Comparison of ENCODE assay signal across 8 cellular contexts in the genomic region with DNA sequence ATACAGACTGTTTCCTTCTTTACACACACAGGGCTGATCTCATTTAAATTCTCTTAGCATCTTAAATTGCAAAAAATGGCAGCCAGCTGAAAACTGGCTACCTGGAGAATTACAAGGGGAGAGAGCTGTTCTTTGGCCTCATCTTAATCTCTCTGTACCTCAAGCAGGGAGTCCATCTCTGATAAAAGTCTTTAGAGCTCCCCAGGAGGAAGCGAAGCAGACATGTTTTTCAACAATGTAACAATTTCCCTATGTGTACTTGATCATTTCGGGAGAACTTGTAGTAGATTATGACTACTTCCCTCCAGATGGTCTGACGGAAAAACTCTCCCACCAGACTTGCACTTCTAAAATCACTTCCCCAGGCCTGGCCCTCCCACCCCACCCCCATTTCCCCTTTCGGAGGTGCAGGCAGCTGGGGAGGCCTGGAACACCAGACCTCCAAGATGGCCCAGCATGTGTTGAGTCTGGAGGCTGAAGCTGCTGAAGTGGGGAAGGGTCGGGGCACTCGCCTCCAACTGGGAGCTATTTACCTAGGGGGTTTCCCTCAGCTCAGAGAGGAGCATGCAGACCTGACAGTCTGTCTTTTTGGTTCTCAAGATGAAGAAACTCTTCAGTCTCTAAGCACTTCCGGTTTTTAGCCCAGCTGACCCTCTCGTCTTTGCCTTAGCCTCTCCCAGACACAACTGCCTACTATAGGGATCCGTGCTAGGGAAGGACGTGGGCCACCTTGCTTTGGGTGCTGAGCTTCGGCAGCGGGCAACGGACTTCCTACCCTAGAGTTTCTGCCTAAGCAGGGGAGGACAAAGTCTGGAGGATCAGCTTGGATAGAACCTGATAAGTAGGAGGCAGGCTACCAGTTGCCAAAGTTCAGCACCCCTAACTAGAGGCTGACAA.
DNase-seq lines count a peak whose midpoint lies in the region; ATAC-seq, FAIRE-seq and TF ChIP-seq lines count a peak whose summit lies in the region.

No MANE protein-coding gene starts in this region.

- no TSS peak for BruUV-seq in endothelial cell of umbilical vein (replicated peaks; lab: Mats Ljungman, UMichigan)

- no peak overlapping the region for H3K4me3 ChIP-seq in endothelial cell of umbilical vein (replicated peaks in 1 of 3; ENCODE audit: insufficient read depth in 1 of 3, low read depth in 1 of 3, low read length in 3 of 3)
- H3K4me3 ChIP-seq in skeletal muscle satellite cell (ENCODE audit: low read length): no peak overlapping the region

- POLR2A ChIA-PET in endothelial cell of umbilical vein (lab: Charles Lee): no interaction called here

- intact Hi-C loops in endothelial cell of umbilical vein (cut with micrococcal nuclease): loop anchor here (1.0 to 10.0 kb wide), 4 partner anchors 51 to 798 kb away; no protein-coding TSS in a partner anchor

- no peak for FAIRE-seq in endothelial cell of umbilical vein (lab: Jason Lieb, UNC)

- peak overlapping the region; percentile 98 for H3K27ac ChIP-seq in endothelial cell of umbilical vein (ENCODE audit: insufficient read depth, low read depth, low read length)

- peak; percentile 36 for DNase-seq in GM13976 (ENCODE audit: low spot score)
- peak; percentile 19 for DNase-seq in RPMI8226
- DNase-seq in endothelial cell of umbilical vein (ENCODE audit: low read depth, low spot score): no peak
- DNase-seq in omental fat pad (ENCODE audit: low spot score): no peak
- no peak for DNase-seq in DMS153 treated with DMSO at 0.1 percent for 48 hours (lab: John Stamatoyannopoulos, UW; ENCODE audit: unreplicated experiment)

- no peaks in the 10 kb centered on the region for H3K36me3 ChIP-seq in endothelial cell of umbilical vein (ENCODE audit: control insufficient read depth in 2 of 2, extremely low read depth in 1 of 2, insufficient read depth in 2 of 2, low read length in 2 of 2)
- no peaks in the 10 kb centered on the region for H3K36me3 ChIP-seq in skeletal muscle satellite cell (ENCODE audit: insufficient read depth, low read length)

- in situ Hi-C loops in GM13976 (cut with MboI; ENCODE audit: low sequenced_read_pairs, unreplicated experiment): no loop called here

- ATAC-seq in HG03442 (IDR thresholded peaks at IDR 0.05; ENCODE audit: unreplicated experiment): no peak
- ATAC-seq in HG02642 (IDR thresholded peaks at IDR 0.05; ENCODE audit: poor library complexity, unreplicated experiment): no peak
- no peak for ATAC-seq in omental fat pad (ENCODE audit: low FRiP score)

- H3K9me3 ChIP-seq in endothelial cell of umbilical vein (replicated peaks; ENCODE audit: control insufficient read depth, insufficient read depth, low read length): no peaks in the 10 kb centered on the region
- no peaks in the 10 kb centered on the region for H3K9me3 ChIP-seq in skeletal muscle satellite cell (replicated peaks; ENCODE audit: low read length)

- H3K4me1 ChIP-seq in endothelial cell of umbilical vein (ENCODE audit: control insufficient read depth, extremely low read depth, insufficient read depth, low read length): peaks cover 46% of the 10 kb centered on the region
- H3K4me1 ChIP-seq in skeletal muscle satellite cell (ENCODE audit: control insufficient read depth, insufficient read depth, low read length): peaks cover 43% of the 10 kb centered on the region

- H3K9me1 ChIP-seq in endothelial cell of umbilical vein (replicated peaks; ENCODE audit: control insufficient read depth, extremely low read depth, insufficient read depth, low read length): no peaks in the 10 kb centered on the region

- no peaks in the 10 kb centered on the region for H3K79me2 ChIP-seq in endothelial cell of umbilical vein (ENCODE audit: control insufficient read depth, insufficient read depth, low read length)

- CTCF ChIA-PET in endothelial cell of umbilical vein (lab: Charles Lee): interaction anchor here (0.6 to 7.7 kb wide), 11 partner anchors 153 to 1024 kb away, joined by 3 to 76 read pairs (median 6); a partner anchor contains a TSS

- dilution Hi-C loops in endothelial cell of umbilical vein (cut with MboI; ENCODE audit: extremely low pct_ligation_motif_present, low sequenced_read_pairs): no loop called here

- TF ChIP-seq POLR2A in endothelial cell of umbilical vein (IDR thresholded peaks at IDR 0.05; ENCODE audit: low read depth, low read length): no peak

- H4K20me1 ChIP-seq in endothelial cell of umbilical vein (replicated peaks; ENCODE audit: control insufficient read depth, extremely low read depth, insufficient read depth, low read length): no peaks in the 10 kb centered on the region

- no peak for TF ChIP-seq CTCF in GM13976 (IDR thresholded peaks at IDR 0.05; ENCODE audit: borderline replicate concordance, control extremely low read depth, extremely low read depth, insufficient read depth, missing control alignments)
- TF ChIP-seq CTCF in endothelial cell of umbilical vein (IDR thresholded peaks at IDR 0.05; ENCODE audit: extremely low read depth in 1 of 2, insufficient read depth in 1 of 2, low read depth in 1 of 2, low read length in 2 of 2): no peak
- no peak for TF ChIP-seq CTCF in omental fat pad (IDR thresholded peaks at IDR 0.05)

- no peaks in the 10 kb centered on the region for H3K27me3 ChIP-seq in endothelial cell of umbilical vein (ENCODE audit: control insufficient read depth in 2 of 2, insufficient read depth in 2 of 2, low read length in 2 of 2)
- H3K27me3 ChIP-seq in skeletal muscle satellite cell (ENCODE audit: control insufficient read depth, insufficient read depth, low read length): no peaks in the 10 kb centered on the region

- H3K9ac ChIP-seq in endothelial cell of umbilical vein (replicated peaks; ENCODE audit: extremely low read depth, insufficient read depth, low read length) (peak overlapping the region; percentile 79), skeletal muscle satellite cell (ENCODE audit: low read depth, low read length) (peak overlapping the region; percentile 57)

- H3K4me2 ChIP-seq in endothelial cell of umbilical vein (ENCODE audit: insufficient read depth, low read length) (peak overlapping the region; percentile 68), skeletal muscle satellite cell (ENCODE audit: low read length) (peak overlapping the region; percentile 74)

- peak overlapping the region; percentile 17 for H2AFZ ChIP-seq in endothelial cell of umbilical vein (ENCODE audit: low read depth, low read length)

TF ChIP-seq in endothelial cell of umbilical vein, 7 proteins besides CTCF, POLR2A, EP300 and RAD21:
- TF ChIP-seq JUN (IDR thresholded peaks at IDR 0.05; ENCODE audit: borderline replicate concordance, insufficient read depth, insufficient read length, low read depth): no peak
- no peak for TF ChIP-seq EZH2 (IDR thresholded peaks at IDR 0.05; ENCODE audit: borderline replicate concordance, low read depth, low read length, severe bottlenecking)
- TF ChIP-seq POLR2AphosphoS5 (IDR thresholded peaks at IDR 0.05; ENCODE audit: insufficient read depth, low read depth, low read length): no peak
- no peak for TF ChIP-seq FOS (IDR thresholded peaks at IDR 0.05; ENCODE audit: borderline replicate concordance, insufficient read depth, low read length)
- TF ChIP-seq, protein P1, sequence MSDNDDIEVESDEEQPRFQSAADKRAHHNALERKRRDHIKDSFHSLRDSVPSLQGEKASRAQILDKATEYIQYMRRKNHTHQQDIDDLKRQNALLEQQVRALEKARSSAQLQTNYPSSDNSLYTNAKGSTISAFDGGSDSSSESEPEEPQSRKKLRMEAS (IDR thresholded peaks at IDR 0.05; ENCODE audit: insufficient read depth, insufficient read length): no peak
- TF ChIP-seq MYC (IDR thresholded peaks at IDR 0.05; ENCODE audit: low read depth, low read length): no peak
- TF ChIP-seq GATA2 (IDR thresholded peaks at IDR 0.05; ENCODE audit: insufficient read depth, insufficient read length, low read depth, low read length): no peak

Comparison
In these comparisons a context has a peak if more than half of its experiments do, and no peak if none do; other contexts are left out.
1. DNase-seq: peak in GM13976 (single experiment) and RPMI8226 (single experiment); none in endothelial cell of umbilical vein (single experiment), omental fat pad (single experiment) and DMS153 treated with DMSO at 0.1 percent for 48 hours (single experiment).